Comparison of ENCODE assay signal across 7 cellular contexts in the genomic region with DNA sequence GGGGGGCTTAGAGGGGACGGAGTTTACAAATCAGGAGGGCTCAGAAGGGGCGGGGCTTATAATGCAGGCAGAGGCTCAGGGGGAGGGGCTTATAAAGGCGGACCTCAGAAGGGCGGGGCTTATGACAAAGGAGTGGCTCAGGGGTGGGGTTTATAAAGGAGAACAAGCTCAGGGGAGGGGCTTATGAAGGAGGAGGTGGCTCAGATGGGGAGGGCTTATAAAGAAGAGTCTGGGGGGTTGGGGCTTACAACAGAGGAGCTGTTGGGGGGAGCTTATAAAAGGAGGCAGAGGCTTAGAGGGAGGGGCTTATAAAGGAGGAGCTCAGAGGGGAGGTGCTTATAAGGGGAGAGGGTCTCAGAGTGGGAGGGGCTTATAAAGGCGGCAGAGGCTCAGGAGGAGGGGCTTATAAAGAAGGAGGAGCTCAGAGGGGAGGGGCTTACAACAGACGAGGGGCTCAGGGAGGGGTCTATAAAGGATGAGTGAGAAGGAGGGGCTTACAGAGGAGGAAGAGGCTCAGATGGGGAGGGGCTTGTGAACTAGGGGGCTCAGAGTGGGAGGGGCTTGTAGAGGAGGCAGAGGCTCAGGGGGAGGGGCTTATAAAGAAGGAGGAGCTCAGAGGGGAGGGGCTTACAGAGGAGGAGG. TPM values are rescaled to one million over a fixed set of nuclear protein-coding genes. Genes with fewer than 3 reads are reported as not detected.
DNase-seq lines count a peak whose midpoint lies in the region; ATAC-seq and TF ChIP-seq lines count a peak whose summit lies in the region.
"Had no signal": no experiment of that assay in that cellular context is flagged by ENCODE, and none has a peak within 500 bp of the region (broad histone marks: within the 10 kb centered on the region; RNA-seq: fewer than 3 reads in every experiment).

No MANE protein-coding gene starts in this region.

- no peaks in the 10 kb centered on the region for H3K36me3 ChIP-seq in heart right ventricle

- H3K36me3 Mint-ChIP-seq in activated CD8-positive, alpha-beta memory T cell treated with anti-CD3 and anti-CD28 coated beads, Interleukin-2, amount 10 ng/mL, durations not matched to agents 7 days and 5 days, result no peaks in the 10 kb centered on the region
- H3K36me3 Mint-ChIP-seq in activated T-cell treated with anti-CD3 and anti-CD28 coated beads, Interleukin-2, amount 50 U/mL, for 4 hours (ENCODE audit: insufficient read depth), result no peaks in the 10 kb centered on the region

- ATAC-seq in activated CD8-positive, alpha-beta memory T cell treated with anti-CD3 and anti-CD28 coated beads, Interleukin-2, amount 10 ng/mL, durations not matched to agents 7 days and 5 days, result peak; percentile 71
- ATAC-seq in activated T-cell treated with anti-CD3 and anti-CD28 coated beads, Interleukin-2, amount 50 U/mL, for 4 hours, result peak; percentile 54 to 71
- peak; percentile 44 for ATAC-seq in stimulated activated naive CD8-positive, alpha-beta T cell treated with anti-CD3 and anti-CD28 coated beads, Interleukin-15, amount 100 ng/mL, for 72 hours
- ATAC-seq in GM19324 (IDR thresholded peaks at IDR 0.05; ENCODE audit: low FRiP score, unreplicated experiment), result no peak
- ATAC-seq in heart right ventricle, result no peak

- CTCF ChIA-PET in activated CD8-positive, alpha-beta memory T cell treated with anti-CD3 and anti-CD28 coated beads, Interleukin-2, amount 10 ng/mL, durations not matched to agents 7 days and 5 days (lab: Charles Lee), result interaction anchor here (0.6 to 2.2 kb wide), 7 partner anchors 9 to 376 kb away, joined by 3 to 17 read pairs (median 5); a partner anchor contains a TSS

- no peak for TF ChIP-seq CTCF in heart right ventricle (IDR thresholded peaks at IDR 0.05)

- H3K9me3 ChIP-seq in heart right ventricle, result no peaks in the 10 kb centered on the region

- peaks cover 0 to 3% (median 0%) of the 10 kb centered on the region in 9 donors for H3K4me1 ChIP-seq in heart right ventricle

- no peak overlapping the region for H3K4me3 ChIP-seq in heart right ventricle

- no peak overlapping the region for H3K27ac ChIP-seq in heart right ventricle

- H3K9me3 Mint-ChIP-seq in activated CD8-positive, alpha-beta memory T cell treated with anti-CD3 and anti-CD28 coated beads, Interleukin-2, amount 10 ng/mL, durations not matched to agents 7 days and 5 days (ENCODE audit: low read depth), result no peaks in the 10 kb centered on the region
- H3K9me3 Mint-ChIP-seq in activated T-cell treated with anti-CD3 and anti-CD28 coated beads, Interleukin-2, amount 50 U/mL, for 4 hours, result no peaks in the 10 kb centered on the region
- H3K9me3 Mint-ChIP-seq in stimulated activated naive CD8-positive, alpha-beta T cell treated with anti-CD3 and anti-CD28 coated beads, Interleukin-15, amount 100 ng/mL, for 72 hours, result no peaks in the 10 kb centered on the region

- peaks cover 9% of the 10 kb centered on the region for H3K4me1 Mint-ChIP-seq in activated CD8-positive, alpha-beta memory T cell treated with anti-CD3 and anti-CD28 coated beads, Interleukin-2, amount 10 ng/mL, durations not matched to agents 7 days and 5 days
- peaks cover 10% of the 10 kb centered on the region for H3K4me1 Mint-ChIP-seq in activated T-cell treated with anti-CD3 and anti-CD28 coated beads, Interleukin-2, amount 50 U/mL, for 4 hours (ENCODE audit: low read depth)
- H3K4me1 Mint-ChIP-seq in stimulated activated naive CD8-positive, alpha-beta T cell treated with anti-CD3 and anti-CD28 coated beads, Interleukin-15, amount 100 ng/mL, for 72 hours, result peaks cover 18% of the 10 kb centered on the region

- peak; percentile 85 for DNase-seq in activated CD8-positive, alpha-beta memory T cell treated with anti-CD3 and anti-CD28 coated beads, Interleukin-2, amount 10 ng/mL, durations not matched to agents 7 days and 5 days
- DNase-seq in activated CD8-positive, alpha-beta memory T cell treated with anti-CD3 and anti-CD28 coated beads, Interleukin-2, amount 50 U/mL, for 48 hours, result no peak
- DNase-seq in activated T-cell treated with anti-CD3 and anti-CD28 coated beads, Interleukin-2, amount 50 U/mL, for 4 hours, result no peak
- peak; percentile 50 to 53 for DNase-seq in stimulated activated naive CD8-positive, alpha-beta T cell treated with anti-CD3 and anti-CD28 coated beads, Interleukin-15, amount 100 ng/mL, for 72 hours
- DNase-seq in heart right ventricle, result no peak

- H3K4me3 Mint-ChIP-seq in activated CD8-positive, alpha-beta memory T cell treated with anti-CD3 and anti-CD28 coated beads, Interleukin-2, amount 10 ng/mL, durations not matched to agents 7 days and 5 days, result peak overlapping the region; percentile 48
- H3K4me3 Mint-ChIP-seq in activated T-cell treated with anti-CD3 and anti-CD28 coated beads, Interleukin-2, amount 50 U/mL, for 4 hours, result no peak overlapping the region
- H3K4me3 Mint-ChIP-seq in stimulated activated naive CD8-positive, alpha-beta T cell treated with anti-CD3 and anti-CD28 coated beads, Interleukin-15, amount 100 ng/mL, for 72 hours, result peak overlapping the region; percentile 75 to 77

- intact Hi-C loops in heart right ventricle (cut with DNase I), result loop anchor here in 2 of 10 donors (5.0 kb wide), 2 partner anchors 157 to 172 kb away; no protein-coding TSS in a partner anchor

- 36 to 47% methylated on average over 6 of the region's 6 CpGs for WGBS in heart right ventricle, 2 donors

- H3K27me3 Mint-ChIP-seq in activated CD8-positive, alpha-beta memory T cell treated with anti-CD3 and anti-CD28 coated beads, Interleukin-2, amount 10 ng/mL, durations not matched to agents 7 days and 5 days, result no peaks in the 10 kb centered on the region
- no peaks in the 10 kb centered on the region for H3K27me3 Mint-ChIP-seq in activated T-cell treated with anti-CD3 and anti-CD28 coated beads, Interleukin-2, amount 50 U/mL, for 4 hours (ENCODE audit: low read depth)
- no peaks in the 10 kb centered on the region for H3K27me3 Mint-ChIP-seq in stimulated activated naive CD8-positive, alpha-beta T cell treated with anti-CD3 and anti-CD28 coated beads, Interleukin-15, amount 100 ng/mL, for 72 hours

- peaks cover 15 to 50% (median 42%) of the 10 kb centered on the region in 7 donors for H3K27me3 ChIP-seq in heart right ventricle

- H3K27ac Mint-ChIP-seq in activated CD8-positive, alpha-beta memory T cell treated with anti-CD3 and anti-CD28 coated beads, Interleukin-2, amount 10 ng/mL, durations not matched to agents 7 days and 5 days, result no peak overlapping the region
- H3K27ac Mint-ChIP-seq in stimulated activated naive CD8-positive, alpha-beta T cell treated with anti-CD3 and anti-CD28 coated beads, Interleukin-15, amount 100 ng/mL, for 72 hours, result peak overlapping the region in 1 of 2 donors; percentile 52

RNA-seq across cellular contexts. Expression of a gene that starts 1.0 kb away (rescaled TPM):
- total RNA-seq in activated CD8-positive, alpha-beta memory T cell treated with anti-CD3 and anti-CD28 coated beads, Interleukin-2, amount 10 ng/mL, durations not matched to agents 7 days and 5 days, result 1 to 10 TPM; 1.1 to 2.3 TPM
- total RNA-seq in activated T-cell treated with anti-CD3 and anti-CD28 coated beads, Interleukin-2, amount 50 U/mL, for 4 hours, result not detected
- total RNA-seq in heart right ventricle, result not detected
- polyA plus RNA-seq in heart right ventricle, result not detected
- total RNA-seq: Daoy had no signal

RNA-seq across cellular contexts. Expression of a gene that starts 3.9 kb away (rescaled TPM):
- not detected for total RNA-seq in activated CD8-positive, alpha-beta memory T cell treated with anti-CD3 and anti-CD28 coated beads, Interleukin-2, amount 10 ng/mL, durations not matched to agents 7 days and 5 days
- not detected for total RNA-seq in activated T-cell treated with anti-CD3 and anti-CD28 coated beads, Interleukin-2, amount 50 U/mL, for 4 hours
- not detected for total RNA-seq in heart right ventricle
- polyA plus RNA-seq in heart right ventricle, result not detected
- total RNA-seq: Daoy had no signal

RNA-seq across cellular contexts. Expression of a gene that starts 21.2 kb away (rescaled TPM):
- 10 to 100 TPM; 13.3 to 17.0 TPM for total RNA-seq in activated CD8-positive, alpha-beta memory T cell treated with anti-CD3 and anti-CD28 coated beads, Interleukin-2, amount 10 ng/mL, durations not matched to agents 7 days and 5 days
- 10 to 100 TPM; 39.2 to 49.9 (median 42.9) TPM for total RNA-seq in activated T-cell treated with anti-CD3 and anti-CD28 coated beads, Interleukin-2, amount 50 U/mL, for 4 hours
- total RNA-seq in heart right ventricle, result 10 to 100 TPM in 5 of 10 donors, 1 to 10 TPM in 5; 7.2 to 14.9 (median 9.4) TPM
- 10 to 100 TPM; 13.2 to 30.4 TPM for polyA plus RNA-seq in heart right ventricle

RNA-seq across cellular contexts. Expression of a gene that starts 26.8 kb away (rescaled TPM):
- 10 to 100 TPM; 61.4 to 79.1 TPM for total RNA-seq in activated CD8-positive, alpha-beta memory T cell treated with anti-CD3 and anti-CD28 coated beads, Interleukin-2, amount 10 ng/mL, durations not matched to agents 7 days and 5 days
- 10 to 100 TPM; 30.4 to 38.1 (median 33.2) TPM for total RNA-seq in activated T-cell treated with anti-CD3 and anti-CD28 coated beads, Interleukin-2, amount 50 U/mL, for 4 hours
- total RNA-seq in heart right ventricle, result 10 to 100 TPM; 21.0 to 30.8 (median 27.1) TPM
- polyA plus RNA-seq in heart right ventricle, result 10 to 100 TPM; 13.5 to 15.2 TPM

RNA-seq across cellular contexts. Expression of a gene that starts 59.7 kb away (rescaled TPM):
- 1 to 10 TPM; 5.7 to 7.2 TPM for total RNA-seq in activated CD8-positive, alpha-beta memory T cell treated with anti-CD3 and anti-CD28 coated beads, Interleukin-2, amount 10 ng/mL, durations not matched to agents 7 days and 5 days
- 1 to 10 TPM in 2 of 3 donors, not detected in 1; 1.0 to 1.1 TPM for total RNA-seq in activated T-cell treated with anti-CD3 and anti-CD28 coated beads, Interleukin-2, amount 50 U/mL, for 4 hours
- total RNA-seq in heart right ventricle, result 1 to 10 TPM in 2 of 10 donors, under 1 TPM in 8; 0.38 to 1.3 (median 0.79) TPM
- under 1 TPM in 1 of 2 donors, not detected in 1; 0.09 TPM for polyA plus RNA-seq in heart right ventricle
- total RNA-seq: Daoy had no signal

Comparison
In these comparisons a context has a peak if more than half of its experiments do, and no peak if none do; other contexts are left out.
1. DNase-seq: peak in activated CD8-positive, alpha-beta memory T cell treated with anti-CD3 and anti-CD28 coated beads, Interleukin-2, amount 10 ng/mL, durations not matched to agents 7 days and 5 days (single experiment) and stimulated activated naive CD8-positive, alpha-beta T cell treated with anti-CD3 and anti-CD28 coated beads, Interleukin-15, amount 100 ng/mL, for 72 hours (2 of 2); none in activated CD8-positive, alpha-beta memory T cell treated with anti-CD3 and anti-CD28 coated beads, Interleukin-2, amount 50 U/mL, for 48 hours (single experiment), activated T-cell treated with anti-CD3 and anti-CD28 coated beads, Interleukin-2, amount 50 U/mL, for 4 hours (single experiment) and heart right ventricle (0 of 2).
2. ATAC-seq: peak in activated CD8-positive, alpha-beta memory T cell treated with anti-CD3 and anti-CD28 coated beads, Interleukin-2, amount 10 ng/mL, durations not matched to agents 7 days and 5 days (single experiment), activated T-cell treated with anti-CD3 and anti-CD28 coated beads, Interleukin-2, amount 50 U/mL, for 4 hours (2 of 2) and stimulated activated naive CD8-positive, alpha-beta T cell treated with anti-CD3 and anti-CD28 coated beads, Interleukin-15, amount 100 ng/mL, for 72 hours (single experiment); none in GM19324 (single experiment) and heart right ventricle (0 of 8).